8 cellular contexts compared by ENCODE assay signal in genomic region chr19:18594096-18594823, GRCh38. TPM values are rescaled to one million over a fixed set of nuclear protein-coding genes. Genes with fewer than 3 reads are reported as not detected.
DNase-seq lines count a peak whose midpoint lies in the region; ATAC-seq and TF ChIP-seq lines count a peak whose summit lies in the region.

No MANE protein-coding gene starts in this region.

- intact Hi-C loops in activated CD4-positive, alpha-beta T cell treated with anti-CD3 and anti-CD28 coated beads for 36 hours (cut with DNase I, micrococcal nuclease): loop anchor here (1.0 to 10.0 kb wide), 10 partner anchors 42 to 325 kb away; partner anchors contain the start of genes COPE (in 1 of the 2), DDX49 (in 1 of the 2), ELL (in 1 of the 2) and KLHL26 (in 1 of the 2)

- peaks cover 23% of the 10 kb centered on the region for H3K4me1 Mint-ChIP-seq in activated CD4-positive, alpha-beta T cell treated with anti-CD3 and anti-CD28 coated beads for 36 hours
- peaks cover 14% of the 10 kb centered on the region for H3K4me1 Mint-ChIP-seq in chondrocyte (ENCODE audit: low read depth)

- H3K27ac Mint-ChIP-seq in activated CD4-positive, alpha-beta T cell treated with anti-CD3 and anti-CD28 coated beads for 36 hours: peak overlapping the region; percentile 56
- H3K27ac Mint-ChIP-seq in chondrocyte (ENCODE audit: unreplicated experiment): no peak overlapping the region

- CTCF ChIA-PET in activated CD4-positive, alpha-beta T cell treated with anti-CD3 and anti-CD28 coated beads for 36 hours (lab: Charles Lee): interaction anchor here (0.5 to 1.4 kb wide), 9 partner anchors 30 to 405 kb away, joined by 3 to 8 read pairs (median 3); partner anchors contain the start of gene ELL

- POLR2A ChIA-PET in activated CD4-positive, alpha-beta T cell treated with anti-CD3 and anti-CD28 coated beads for 36 hours (lab: Charles Lee): interaction anchor here (0.8 to 1.7 kb wide), 2 partner anchors 23 to 73 kb away, joined by 4 read pairs; partner anchors contain the start of genes ELL and UBA52

- H3K36me3 ChIP-seq in HAP-1 (replicated peaks): peaks cover 16% of the 10 kb centered on the region

- peaks cover 3% of the 10 kb centered on the region for H3K27me3 Mint-ChIP-seq in activated CD4-positive, alpha-beta T cell treated with anti-CD3 and anti-CD28 coated beads for 36 hours
- no peaks in the 10 kb centered on the region for H3K27me3 Mint-ChIP-seq in chondrocyte (ENCODE audit: low read depth)

- peaks cover 13% of the 10 kb centered on the region for H3K36me3 Mint-ChIP-seq in activated CD4-positive, alpha-beta T cell treated with anti-CD3 and anti-CD28 coated beads for 36 hours (ENCODE audit: low read depth)
- no peaks in the 10 kb centered on the region for H3K36me3 Mint-ChIP-seq in chondrocyte (ENCODE audit: low read depth)

- peak overlapping the region; percentile 72 for H3K4me3 Mint-ChIP-seq in activated CD4-positive, alpha-beta T cell treated with anti-CD3 and anti-CD28 coated beads for 36 hours
- H3K4me3 Mint-ChIP-seq in chondrocyte (ENCODE audit: unreplicated experiment): peak overlapping the region; percentile 59

- peak overlapping the region; percentile 34 for H3K4me3 ChIP-seq in HAP-1

- H3K9me3 ChIP-seq in HAP-1: no peaks in the 10 kb centered on the region

- in situ Hi-C loops in HAP-1 (cut with MboI; ENCODE audit: low sequenced_read_pairs): no loop called here

- H3K27me3 ChIP-seq in HAP-1 (ENCODE audit: low read depth): no peaks in the 10 kb centered on the region

- peak; percentile 55 for DNase-seq in CMK (ENCODE audit: low read depth)
- DNase-seq in HAP-1 (ENCODE audit: low spot score in 2 of 2): peak; percentile 85 to 88
- peak; percentile 69 for DNase-seq in NCI-H2171 treated with DMSO at 0.1 percent for 48 hours (lab: John Stamatoyannopoulos, UW)
- DNase-seq in activated CD4-positive, alpha-beta T cell treated with anti-CD3 and anti-CD28 coated beads for 36 hours: peak; percentile 87
- no peak for DNase-seq in chondrocyte (ENCODE audit: low spot score)
- DNase-seq in left lobe of liver (ENCODE audit: low spot score): no peak
- peak; percentile 76 to 79 for DNase-seq in stimulated activated CD4-positive, alpha-beta T cell treated with anti-CD3 and anti-CD28 coated beads, Interleukin-2, amount 100 ng/mL, for 48 hours
- DNase-seq in NCI-H1048 (lab: John Stamatoyannopoulos, UW): no peak

- H3K4me1 ChIP-seq in HAP-1: peaks cover 14% of the 10 kb centered on the region

- peak; percentile 89 for TF ChIP-seq CTCF in chondrocyte (IDR thresholded peaks at IDR 0.05)

- no peaks in the 10 kb centered on the region for H3K9me3 Mint-ChIP-seq in activated CD4-positive, alpha-beta T cell treated with anti-CD3 and anti-CD28 coated beads for 36 hours (ENCODE audit: low read depth)
- H3K9me3 Mint-ChIP-seq in chondrocyte (ENCODE audit: low read depth): no peaks in the 10 kb centered on the region

- peak; percentile 72 for ATAC-seq in activated CD4-positive, alpha-beta T cell treated with anti-CD3 and anti-CD28 coated beads for 36 hours
- peak; percentile 76 for ATAC-seq in left lobe of liver

RNA-seq across cellular contexts. Expression of gene REX1BD, which starts 5.7 kb away (rescaled TPM):
- total RNA-seq in activated CD4-positive, alpha-beta T cell treated with anti-CD3 and anti-CD28 coated beads for 36 hours: 10 to 100 TPM; 47.8 to 81.3 TPM
- total RNA-seq in chondrocyte: 46.9 to 89.0 TPM (median 54.1 TPM) in 3 replicates
- 55.7 TPM for total RNA-seq in left lobe of liver

RNA-seq across cellular contexts. Expression of gene CRLF1, which starts 12.3 kb away (rescaled TPM):
- not detected for total RNA-seq in activated CD4-positive, alpha-beta T cell treated with anti-CD3 and anti-CD28 coated beads for 36 hours
- total RNA-seq in chondrocyte: 13.2 to 21.9 TPM (median 15.3 TPM) in 3 replicates
- 0.20 TPM for total RNA-seq in left lobe of liver

RNA-seq across cellular contexts. Expression of gene TMEM59L, which starts 18.4 kb away (rescaled TPM):
- total RNA-seq in activated CD4-positive, alpha-beta T cell treated with anti-CD3 and anti-CD28 coated beads for 36 hours: under 1 TPM in 1 of 2 experiments, not detected in 1; 0.11 TPM
- total RNA-seq in chondrocyte (4.4 to 4.8 TPM (median 4.4 TPM) in 3 replicates), left lobe of liver (not detected)

RNA-seq across cellular contexts. Expression of gene UBA52, which starts 22.6 kb away (rescaled TPM):
- 1,000 to 10,000 TPM; 1,703 to 2,296 TPM for total RNA-seq in activated CD4-positive, alpha-beta T cell treated with anti-CD3 and anti-CD28 coated beads for 36 hours
- total RNA-seq in chondrocyte: 712 to 830 TPM (median 749 TPM) in 3 replicates
- 425 TPM for total RNA-seq in left lobe of liver

RNA-seq across cellular contexts. Expression of gene KXD1, which starts 36.6 kb away (rescaled TPM):
- total RNA-seq in activated CD4-positive, alpha-beta T cell treated with anti-CD3 and anti-CD28 coated beads for 36 hours: 100 to 1,000 TPM; 121 to 170 TPM
- total RNA-seq in chondrocyte: 63.4 to 69.8 TPM (median 65.4 TPM) in 3 replicates
- total RNA-seq in left lobe of liver: 30.4 TPM

Comparison
In these comparisons a context has a peak if more than half of its experiments do, and no peak if none do; other contexts are left out.
1. DNase-seq: peak in CMK (single experiment), HAP-1 (2 of 2), NCI-H2171 treated with DMSO at 0.1 percent for 48 hours (single experiment), activated CD4-positive, alpha-beta T cell treated with anti-CD3 and anti-CD28 coated beads for 36 hours (single experiment) and stimulated activated CD4-positive, alpha-beta T cell treated with anti-CD3 and anti-CD28 coated beads, Interleukin-2, amount 100 ng/mL, for 48 hours (2 of 2); none in chondrocyte (single experiment), left lobe of liver (single experiment) and NCI-H1048 (single experiment).
2. RNA of gene CRLF1, which starts 12.3 kb away (total RNA-seq): 13.2 to 21.9 TPM in chondrocyte; 0.20 TPM in left lobe of liver (single experiment) and not detected in activated CD4-positive, alpha-beta T cell treated with anti-CD3 and anti-CD28 coated beads for 36 hours; every median in the first group is over 10 times any median in the second.